In the genomic region with DNA sequence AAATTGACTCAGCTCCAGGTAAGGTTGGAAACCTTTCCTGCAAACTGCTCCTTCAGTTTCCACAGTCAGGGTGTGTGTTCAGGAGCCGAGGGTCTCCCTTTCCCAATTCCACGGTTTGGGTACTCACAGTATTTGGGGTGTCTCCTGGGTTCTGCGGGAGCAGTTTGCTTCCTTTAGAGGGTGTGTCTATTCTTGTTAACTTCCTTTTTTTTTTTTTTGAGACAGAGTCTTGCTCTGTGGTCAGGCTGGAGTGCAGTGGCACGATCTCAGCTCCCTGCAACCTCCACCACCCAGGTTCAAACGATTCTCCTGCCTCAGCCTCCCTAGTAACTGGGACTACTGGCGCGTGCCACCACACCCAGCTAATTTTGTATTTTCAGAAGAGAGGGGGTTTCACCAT, we compare ENCODE assay signal across 17 cellular contexts.
A peak's percentile ranks its signal among the peaks of the same experiment; 100 is the strongest.
DNase-seq lines count a peak whose midpoint lies in the region; ATAC-seq, FAIRE-seq and TF ChIP-seq lines count a peak whose summit lies in the region.
"Had no signal": no experiment of that assay in that cellular context is flagged by ENCODE, and none has a peak within 500 bp of the region (broad histone marks: within the 10 kb centered on the region; RNA-seq: fewer than 3 reads in every experiment).

No MANE protein-coding gene starts in this region.

- H3K4me3 Mint-ChIP-seq in activated B cell treated with CpG ODN at 0.5 μM for 24 hours, result peak overlapping the region; percentile 29
- H3K4me3 Mint-ChIP-seq in activated CD4-positive, alpha-beta T cell treated with anti-CD3 and anti-CD28 coated beads, Interleukin-2, amount 10 ng/mL, durations not matched to agents 7 days and 5 days, result no peak overlapping the region
- no peak overlapping the region for H3K4me3 Mint-ChIP-seq in activated naive CD4-positive, alpha-beta T cell treated with anti-CD3 and anti-CD28 coated beads, Interleukin-2, amount 10 ng/mL, durations not matched to agents 7 days and 5 days
- H3K4me3 Mint-ChIP-seq: CD4-positive, alpha-beta memory T cell had no signal

- peaks cover 0 to 7% (median 0%) of the 10 kb centered on the region in 11 experiments; a peak in 6 of 22 replicates for H3K9me3 ChIP-seq in BLaER1 treated with 17β-estradiol and CSF1 and Interleukin-3, amounts not matched to agents 10 nM and 100 nM (replicated peaks in 1 of 11)
- H3K9me3 ChIP-seq in Loucy (ENCODE audit: insufficient read depth, low read depth, low read length) (no peaks in the 10 kb centered on the region), OCI-LY7 (ENCODE audit: low read length) (no peaks in the 10 kb centered on the region), testis (no peaks in the 10 kb centered on the region)

- peaks cover 41% of the 10 kb centered on the region for H3K4me1 Mint-ChIP-seq in activated B cell treated with CpG ODN at 0.5 μM for 24 hours
- no peaks in the 10 kb centered on the region for H3K4me1 Mint-ChIP-seq in activated CD4-positive, alpha-beta T cell treated with anti-CD3 and anti-CD28 coated beads, Interleukin-2, amount 10 ng/mL, durations not matched to agents 7 days and 5 days
- no peaks in the 10 kb centered on the region for H3K4me1 Mint-ChIP-seq in activated naive CD4-positive, alpha-beta T cell treated with anti-CD3 and anti-CD28 coated beads, Interleukin-2, amount 10 ng/mL, durations not matched to agents 7 days and 5 days
- H3K4me1 Mint-ChIP-seq: CD4-positive, alpha-beta memory T cell had no signal

- no peak overlapping the region for H3K27ac Mint-ChIP-seq in activated B cell treated with CpG ODN at 0.5 μM for 24 hours
- H3K27ac Mint-ChIP-seq in activated CD4-positive, alpha-beta T cell treated with anti-CD3 and anti-CD28 coated beads, Interleukin-2, amount 10 ng/mL, durations not matched to agents 7 days and 5 days, result no peak overlapping the region
- H3K27ac Mint-ChIP-seq in activated naive CD4-positive, alpha-beta T cell treated with anti-CD3 and anti-CD28 coated beads, Interleukin-2, amount 10 ng/mL, durations not matched to agents 7 days and 5 days, result no peak overlapping the region
- H3K27ac Mint-ChIP-seq: CD4-positive, alpha-beta memory T cell had no signal

- no peaks in the 10 kb centered on the region for H3K27me3 Mint-ChIP-seq in activated B cell treated with CpG ODN at 0.5 μM for 24 hours
- no peaks in the 10 kb centered on the region for H3K27me3 Mint-ChIP-seq in activated CD4-positive, alpha-beta T cell treated with anti-CD3 and anti-CD28 coated beads, Interleukin-2, amount 10 ng/mL, durations not matched to agents 7 days and 5 days
- H3K27me3 Mint-ChIP-seq in activated naive CD4-positive, alpha-beta T cell treated with anti-CD3 and anti-CD28 coated beads, Interleukin-2, amount 10 ng/mL, durations not matched to agents 7 days and 5 days, result no peaks in the 10 kb centered on the region
- H3K27me3 Mint-ChIP-seq: CD4-positive, alpha-beta memory T cell had no signal

- BruUV-seq in OCI-LY7 (replicated peaks; lab: Mats Ljungman, UMichigan), result no TSS peak

- H3K36me3 Mint-ChIP-seq in activated B cell treated with CpG ODN at 0.5 μM for 24 hours (ENCODE audit: low read depth), result no peaks in the 10 kb centered on the region
- no peaks in the 10 kb centered on the region for H3K36me3 Mint-ChIP-seq in activated CD4-positive, alpha-beta T cell treated with anti-CD3 and anti-CD28 coated beads, Interleukin-2, amount 10 ng/mL, durations not matched to agents 7 days and 5 days (ENCODE audit: low read depth)
- H3K36me3 Mint-ChIP-seq in activated naive CD4-positive, alpha-beta T cell treated with anti-CD3 and anti-CD28 coated beads, Interleukin-2, amount 10 ng/mL, durations not matched to agents 7 days and 5 days, result no peaks in the 10 kb centered on the region
- H3K36me3 Mint-ChIP-seq: CD4-positive, alpha-beta memory T cell had no signal

- H3K4me2 ChIP-seq in BLaER1 treated with 17β-estradiol and CSF1 and Interleukin-3, amounts not matched to agents 10 nM and 100 nM, result peak overlapping the region; percentile 63 to 87 (median 75)
- H3K4me2 ChIP-seq in Loucy (ENCODE audit: low read depth, low read length, poor library complexity, severe bottlenecking) (no peak overlapping the region), OCI-LY7 (ENCODE audit: low read length) (no peak overlapping the region)

- no peaks in the 10 kb centered on the region for H3K27me3 ChIP-seq in BLaER1 treated with 17β-estradiol and CSF1 and Interleukin-3, amounts not matched to agents 10 nM and 100 nM
- H3K27me3 ChIP-seq in Loucy (ENCODE audit: insufficient read depth, low read length, poor library complexity, severe bottlenecking) (no peaks in the 10 kb centered on the region), testis (no peaks in the 10 kb centered on the region)

- H3K79me2 ChIP-seq in Loucy (ENCODE audit: insufficient read depth, low read length) (no peaks in the 10 kb centered on the region), OCI-LY7 (ENCODE audit: insufficient read depth, low read depth, low read length) (no peaks in the 10 kb centered on the region)

- H3K9ac ChIP-seq in BLaER1 treated with 17β-estradiol and CSF1 and Interleukin-3, amounts not matched to agents 10 nM and 100 nM, result peak overlapping the region in 2 of 11 experiments; percentile 40 to 48; a peak in 1 of 22 replicates
- no peak overlapping the region for H3K9ac ChIP-seq in Loucy (ENCODE audit: low read depth, low read length, poor library complexity, severe bottlenecking)

- H4K20me1 ChIP-seq in BLaER1 treated with 17β-estradiol and CSF1 and Interleukin-3, amounts not matched to agents 10 nM and 100 nM, result no peaks in the 10 kb centered on the region
- H4K20me1 ChIP-seq in Loucy (ENCODE audit: insufficient read depth, low read length, poor library complexity, severe bottlenecking) (no peaks in the 10 kb centered on the region), OCI-LY7 (ENCODE audit: insufficient read depth, low read length) (no peaks in the 10 kb centered on the region)

- TF ChIP-seq POLR2A in testis (IDR thresholded peaks at IDR 0.05) (no peak), GM12892 (IDR thresholded peaks at IDR 0.05; ENCODE audit: low read depth, low read length) (no peak)

- no peaks in the 10 kb centered on the region for H3K9me3 Mint-ChIP-seq in activated B cell treated with CpG ODN at 0.5 μM for 24 hours
- no peaks in the 10 kb centered on the region for H3K9me3 Mint-ChIP-seq in activated CD4-positive, alpha-beta T cell treated with anti-CD3 and anti-CD28 coated beads, Interleukin-2, amount 10 ng/mL, durations not matched to agents 7 days and 5 days
- H3K9me3 Mint-ChIP-seq in activated naive CD4-positive, alpha-beta T cell treated with anti-CD3 and anti-CD28 coated beads, Interleukin-2, amount 10 ng/mL, durations not matched to agents 7 days and 5 days, result peaks cover 10% of the 10 kb centered on the region

- H3K4me3 ChIP-seq in BLaER1 treated with 17β-estradiol and CSF1 and Interleukin-3, amounts not matched to agents 10 nM and 100 nM, result peak overlapping the region in 4 of 10 experiments; percentile 7 to 28 (median 16); a peak in 3 of 20 replicates
- no peak overlapping the region for H3K4me3 ChIP-seq in Loucy (ENCODE audit: low read length, poor library complexity, severe bottlenecking)
- no peak overlapping the region for H3K4me3 ChIP-seq in OCI-LY7 (ENCODE audit: low read depth, low read length, poor library complexity, severe bottlenecking)
- H3K4me3 ChIP-seq in testis, result no peak overlapping the region

- TF ChIP-seq CTCF in Loucy (conservative IDR thresholded peaks at IDR 0.05; ENCODE audit: low read length) (no peak), OCI-LY7 (conservative IDR thresholded peaks at IDR 0.05; ENCODE audit: low read length) (no peak), activated B cell treated with CpG ODN at 0.5 μM for 24 hours (IDR thresholded peaks at IDR 0.05) (no peak), testis (IDR thresholded peaks at IDR 0.05) (no peak)

- no peak for ATAC-seq in activated B cell treated with CpG ODN at 0.5 μM for 24 hours (ENCODE audit: low read depth)

- POLR2A ChIA-PET in OCI-LY7 (lab: Charles Lee) (interaction anchor here (0.6 to 0.7 kb wide), 2 partner anchors 13 to 1633 kb away, joined by 3 read pairs; no protein-coding TSS in a partner anchor), activated B cell treated with CpG ODN at 0.5 μM for 24 hours (lab: Charles Lee) (no interaction called here)
- POLR2A ChIA-PET in activated CD4-positive, alpha-beta T cell treated with anti-CD3 and anti-CD28 coated beads, Interleukin-2, amount 10 ng/mL, durations not matched to agents 7 days and 5 days (lab: Charles Lee), result no interaction called here

- CTCF ChIA-PET in OCI-LY7 (lab: Charles Lee; ENCODE audit: unreplicated experiment), result no interaction called here
- CTCF ChIA-PET in activated B cell treated with CpG ODN at 0.5 μM for 24 hours (lab: Charles Lee), result no interaction called here
- CTCF ChIA-PET in activated CD4-positive, alpha-beta T cell treated with anti-CD3 and anti-CD28 coated beads, Interleukin-2, amount 10 ng/mL, durations not matched to agents 7 days and 5 days (lab: Charles Lee), result interaction anchor here (1.0 kb wide), 1 partner anchor 45 kb away, joined by 3 read pairs; no protein-coding TSS in a partner anchor
- CTCF ChIA-PET in activated naive CD4-positive, alpha-beta T cell treated with anti-CD3 and anti-CD28 coated beads, Interleukin-2, amount 10 ng/mL, durations not matched to agents 7 days and 5 days (lab: Charles Lee), result no interaction called here

- no peak for FAIRE-seq in GM12892 (lab: Jason Lieb, UNC)
- FAIRE-seq: D721Med had no signal

- H3K9me2 ChIP-seq in Loucy (replicated peaks; ENCODE audit: low read depth, low read length) (no peaks in the 10 kb centered on the region), OCI-LY7 (ENCODE audit: insufficient read depth, low read length) (no peaks in the 10 kb centered on the region)

- H3F3A ChIP-seq in Loucy (ENCODE audit: low read depth), result no peaks in the 10 kb centered on the region

- peaks cover 14 to 28% (median 20%) of the 10 kb centered on the region in 10 experiments for H3K4me1 ChIP-seq in BLaER1 treated with 17β-estradiol and CSF1 and Interleukin-3, amounts not matched to agents 10 nM and 100 nM
- peaks cover 7% of the 10 kb centered on the region for H3K4me1 ChIP-seq in Loucy (ENCODE audit: insufficient read depth, low read length, poor library complexity, severe bottlenecking)
- H3K4me1 ChIP-seq in OCI-LY7 (ENCODE audit: insufficient read depth, low read length, poor library complexity, severe bottlenecking), result peaks cover 16% of the 10 kb centered on the region
- no peaks in the 10 kb centered on the region for H3K4me1 ChIP-seq in testis

- H3K36me3 ChIP-seq in BLaER1 treated with 17β-estradiol and CSF1 and Interleukin-3, amounts not matched to agents 10 nM and 100 nM, result no peaks in the 10 kb centered on the region
- H3K36me3 ChIP-seq in Loucy (ENCODE audit: insufficient read depth, low read length) (no peaks in the 10 kb centered on the region), OCI-LY7 (ENCODE audit: insufficient read depth, low read length) (no peaks in the 10 kb centered on the region), testis (ENCODE audit: low read depth, missing control alignments) (no peaks in the 10 kb centered on the region)

- peak overlapping the region in 10 of 11 experiments; percentile 16 to 69 (median 57); a peak in 17 of 22 replicates for H3K27ac ChIP-seq in BLaER1 treated with 17β-estradiol and CSF1 and Interleukin-3, amounts not matched to agents 10 nM and 100 nM
- H3K27ac ChIP-seq in OCI-LY7 (ENCODE audit: low read depth, low read length, poor library complexity, severe bottlenecking) (no peak overlapping the region), testis (no peak overlapping the region)
- H3K27ac ChIP-seq: HL-60 had no signal

- intact Hi-C loops in OCI-LY7 (cut with micrococcal nuclease; ENCODE audit: unreplicated experiment), result no loop called here
- intact Hi-C loops in activated B cell treated with CpG ODN at 0.5 μM for 24 hours (cut with micrococcal nuclease), result no loop called here
- intact Hi-C loops in testis (cut with DNase I; ENCODE audit: low total_unique reads), result no loop called here

- WGBS in testis, 2 donors, result 83 to 88% methylated on average over 7 of the region's 7 CpGs

- H2AFZ ChIP-seq in Loucy (ENCODE audit: low read length) (peak overlapping the region; percentile 80), OCI-LY7 (ENCODE audit: low read length) (peak overlapping the region; percentile 37; the same call in 1 of the 2 replicates)

- DNase-seq in OCI-LY7 (ENCODE audit: low spot score) (no peak), activated B cell treated with CpG ODN at 0.5 μM for 24 hours (no peak), testis (no peak), GM12892 (ENCODE audit: insufficient read length) (no peak)
- no peak for DNase-seq in activated CD4-positive, alpha-beta T cell treated with anti-CD3 and anti-CD28 coated beads, Interleukin-2, amount 10 ng/mL, durations not matched to agents 7 days and 5 days
- DNase-seq in activated naive CD4-positive, alpha-beta T cell treated with anti-CD3 and anti-CD28 coated beads, Interleukin-2, amount 10 ng/mL, durations not matched to agents 7 days and 5 days, result no peak
- DNase-seq: AML-193; CD4-positive, alpha-beta memory T cell; NCI-H1436; NCI-H2107; NCI-H226; NCI-H526; T-helper 1 cell had no signal

Comparison
In these comparisons a context has a peak if more than half of its experiments do, and no peak if none do; other contexts are left out.
1. H3K27ac ChIP-seq: peak in BLaER1 treated with 17β-estradiol and CSF1 and Interleukin-3, amounts not matched to agents 10 nM and 100 nM (10 of 11); none in OCI-LY7 (single experiment) and testis (0 of 2).
2. H3K4me2 ChIP-seq: peak in BLaER1 treated with 17β-estradiol and CSF1 and Interleukin-3, amounts not matched to agents 10 nM and 100 nM (11 of 11); none in Loucy (single experiment) and OCI-LY7 (single experiment).